8 cellular contexts compared by ENCODE assay signal in genomic region chr2:237421542-237422047, GRCh38. TPM values are rescaled to one million over a fixed set of nuclear protein-coding genes. Genes with fewer than 3 reads are reported as not detected.
DNase-seq lines count a peak whose midpoint lies in the region; ATAC-seq and TF ChIP-seq lines count a peak whose summit lies in the region.

No MANE protein-coding gene starts in this region.

- H3K9me3 ChIP-seq in endodermal cell (ENCODE audit: control insufficient read depth, low read length) (no peaks in the 10 kb centered on the region), mesodermal cell (ENCODE audit: control insufficient read depth, low read length) (no peaks in the 10 kb centered on the region)

- peak overlapping the region; percentile 71 for H3K27ac Mint-ChIP-seq in activated CD8-positive, alpha-beta T cell treated with anti-CD3 and anti-CD28 coated beads for 36 hours
- H3K27ac Mint-ChIP-seq in endodermal cell = no peak overlapping the region

- POLR2A ChIA-PET in activated CD8-positive, alpha-beta T cell treated with anti-CD3 and anti-CD28 coated beads for 36 hours (lab: Charles Lee) = interaction anchor here (0.6 to 2.3 kb wide), 5 partner anchors 11 to 53 kb away, joined by 3 to 15 read pairs (median 4); no protein-coding TSS in a partner anchor

- peaks cover 1% of the 10 kb centered on the region for H3K27me3 Mint-ChIP-seq in activated CD8-positive, alpha-beta T cell treated with anti-CD3 and anti-CD28 coated beads for 36 hours
- H3K27me3 Mint-ChIP-seq in endodermal cell (ENCODE audit: insufficient read depth) = peaks cover 44% of the 10 kb centered on the region

- peaks cover 1% of the 10 kb centered on the region for H3K36me3 Mint-ChIP-seq in activated CD8-positive, alpha-beta T cell treated with anti-CD3 and anti-CD28 coated beads for 36 hours (ENCODE audit: low read depth)
- H3K36me3 Mint-ChIP-seq in endodermal cell (ENCODE audit: low read depth) = no peaks in the 10 kb centered on the region

- H3K4me1 Mint-ChIP-seq in activated CD8-positive, alpha-beta T cell treated with anti-CD3 and anti-CD28 coated beads for 36 hours (ENCODE audit: low read depth) = peaks cover 23% of the 10 kb centered on the region
- H3K4me1 Mint-ChIP-seq in endodermal cell = peaks cover 11% of the 10 kb centered on the region

- TF ChIP-seq CTCF in activated CD8-positive, alpha-beta T cell treated with anti-CD3 and anti-CD28 coated beads for 36 hours (IDR thresholded peaks at IDR 0.05) = peak; percentile 78
- peak; percentile 96 for TF ChIP-seq CTCF in endodermal cell (conservative IDR thresholded peaks at IDR 0.05)

- H3K27ac ChIP-seq in endodermal cell (ENCODE audit: low read depth, low read length) (no peak overlapping the region), mesodermal cell (ENCODE audit: low read depth, low read length, severe bottlenecking) (peak overlapping the region; percentile 48)

- H3K9me3 Mint-ChIP-seq in activated CD8-positive, alpha-beta T cell treated with anti-CD3 and anti-CD28 coated beads for 36 hours = no peaks in the 10 kb centered on the region
- H3K9me3 Mint-ChIP-seq in endodermal cell = no peaks in the 10 kb centered on the region

- no peaks in the 10 kb centered on the region; the same call in 1 of the 2 replicates for H3K27me3 ChIP-seq in H7 (ENCODE audit: control insufficient read depth, insufficient read depth, low read length)
- peaks cover 8% of the 10 kb centered on the region for H3K27me3 ChIP-seq in endodermal cell (ENCODE audit: control insufficient read depth, insufficient read depth, low read length, poor library complexity, severe bottlenecking)

- peak overlapping the region; percentile 43 for H3K4me3 Mint-ChIP-seq in activated CD8-positive, alpha-beta T cell treated with anti-CD3 and anti-CD28 coated beads for 36 hours
- H3K4me3 Mint-ChIP-seq in endodermal cell = peak overlapping the region; percentile 27

- H3K4me1 ChIP-seq in endodermal cell (ENCODE audit: control insufficient read depth, insufficient read depth, low read length) (peaks cover 5% of the 10 kb centered on the region), mesodermal cell (ENCODE audit: control insufficient read depth, insufficient read depth, low read length, poor library complexity, severe bottlenecking) (peaks cover 29% of the 10 kb centered on the region)

- DNase-seq in AML-193 (lab: John Stamatoyannopoulos, UW) = peak; percentile 18 to 44
- peak; percentile 85 for DNase-seq in H7
- DNase-seq in NCI-H748 treated with DMSO at 0.1 percent for 48 hours (lab: John Stamatoyannopoulos, UW) = peak; percentile 26
- DNase-seq in activated CD8-positive, alpha-beta T cell treated with anti-CD3 and anti-CD28 coated beads for 36 hours = peak; percentile 88
- DNase-seq in endodermal cell = peak; percentile 95
- DNase-seq in stimulated activated CD8-positive, alpha-beta memory T cell treated with anti-CD3 and anti-CD28 coated beads, Interleukin-15, amount 100 ng/mL, for 24 hours (ENCODE audit: low read depth) = peak; percentile 66

- H3K36me3 ChIP-seq in H7 (replicated peaks; ENCODE audit: control insufficient read depth, insufficient read depth, low read length) (no peaks in the 10 kb centered on the region), endodermal cell (ENCODE audit: control insufficient read depth, insufficient read depth, low read length) (no peaks in the 10 kb centered on the region), mesodermal cell (ENCODE audit: control insufficient read depth, insufficient read depth, low read length) (no peaks in the 10 kb centered on the region)

- intact Hi-C loops in activated CD8-positive, alpha-beta T cell treated with anti-CD3 and anti-CD28 coated beads for 36 hours (cut with micrococcal nuclease) = no loop called here

- H3K4me3 ChIP-seq in H7 (ENCODE audit: insufficient read depth, low read depth, low read length) (no peak overlapping the region), endodermal cell (ENCODE audit: low read length) (no peak overlapping the region), mesodermal cell (ENCODE audit: extremely low read depth, insufficient read depth, low read length, poor library complexity, severe bottlenecking) (no peak overlapping the region)

- 24 to 29% methylated on average over 14 to 20 of the region's 20 CpGs for WGBS in endodermal cell (ENCODE audit: insufficient coverage in 1 of 2, insufficient read length in 1 of 2), 2 experiments
- WGBS in mesodermal cell (ENCODE audit: insufficient coverage in 2 of 2), 2 experiments = 17 to 26% methylated on average over 13 to 17 of the region's 20 CpGs

- no peak overlapping the region for H3K9ac ChIP-seq in endodermal cell (ENCODE audit: extremely low read depth, low read length, poor library complexity, severe bottlenecking)

- ATAC-seq in activated CD8-positive, alpha-beta T cell treated with anti-CD3 and anti-CD28 coated beads for 36 hours = peak; percentile 92
- no peak for ATAC-seq in HG02870 (IDR thresholded peaks at IDR 0.05; ENCODE audit: unreplicated experiment)

- CTCF ChIA-PET in activated CD8-positive, alpha-beta T cell treated with anti-CD3 and anti-CD28 coated beads for 36 hours (lab: Charles Lee) = interaction anchor here (0.7 to 15.0 kb wide), 47 partner anchors 9 to 336 kb away, joined by 3 to 257 read pairs (median 6); partner anchors contain the start of genes COPS8 and MLPH

RNA-seq across cellular contexts. Expression of gene COL6A3, which starts 7.6 kb away (rescaled TPM):
- 5.1 and 7.0 TPM in 2 replicates for total RNA-seq in H7 (2014; rRNA removed; shearing (Covaris generic))
- 1 to 10 TPM; 4.0 to 4.1 TPM for total RNA-seq in activated CD8-positive, alpha-beta T cell treated with anti-CD3 and anti-CD28 coated beads for 36 hours
- 1 to 10 TPM in 1 of 2 donors, under 1 TPM in 1; 0.40 to 1.2 TPM for total RNA-seq in endodermal cell
- 21.1 TPM for polyA plus RNA-seq in endodermal cell (2013, experiment 1 of 2)
- polyA plus RNA-seq in endodermal cell (2013, experiment 2 of 2) = 20.4 TPM
- 221 TPM for polyA plus RNA-seq in mesodermal cell (2013, experiment 1 of 2)
- 227 TPM for polyA plus RNA-seq in mesodermal cell (2013, experiment 2 of 2)

Comparison
In these comparisons a context has a peak if more than half of its experiments do, and no peak if none do; other contexts are left out.
1. DNase-seq: peak in every context shown above with its lines; median percentile 95 in endodermal cell; 88 in activated CD8-positive, alpha-beta T cell treated with anti-CD3 and anti-CD28 coated beads for 36 hours; 85 in H7; 66 in stimulated activated CD8-positive, alpha-beta memory T cell treated with anti-CD3 and anti-CD28 coated beads, Interleukin-15, amount 100 ng/mL, for 24 hours; 31 in AML-193; 26 in NCI-H748 treated with DMSO at 0.1 percent for 48 hours.